1 cellular context compared by ENCODE assay signal in the genomic region with DNA sequence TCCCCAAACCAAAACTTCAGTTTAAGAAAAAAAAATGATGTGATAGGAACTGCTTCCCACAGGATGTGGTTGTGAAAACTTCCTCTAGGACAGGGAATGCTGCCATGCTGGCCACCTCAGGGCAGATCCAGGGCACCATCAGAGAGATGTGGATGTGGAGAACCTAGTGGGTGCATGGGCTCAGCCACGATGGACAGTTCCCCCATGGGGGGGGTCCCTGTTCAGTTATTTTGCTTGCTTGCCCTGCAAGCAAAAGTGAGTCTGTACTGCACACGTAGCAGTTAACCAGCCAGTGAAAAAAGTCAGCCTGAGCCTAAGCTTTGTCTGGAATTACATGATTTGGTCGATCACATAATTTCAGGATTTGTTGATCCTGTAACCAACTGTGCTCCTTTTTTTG.
TF ChIP-seq lines count a peak whose summit lies in the region.

No MANE protein-coding gene starts in this region.

TF ChIP-seq in SK-N-SH treated with all-trans-retinoic acid at 6 μM for 48 hours, 23 proteins besides CTCF, POLR2A, EP300 and RAD21 (continued from another document):
- no peak for TF ChIP-seq GLIS3 (CRISPR knock-in tag; IDR thresholded peaks at IDR 0.05)
- TF ChIP-seq BACH2 (CRISPR knock-in tag; IDR thresholded peaks at IDR 0.05; ENCODE audit: borderline replicate concordance) = no peak
